In the genomic region with DNA sequence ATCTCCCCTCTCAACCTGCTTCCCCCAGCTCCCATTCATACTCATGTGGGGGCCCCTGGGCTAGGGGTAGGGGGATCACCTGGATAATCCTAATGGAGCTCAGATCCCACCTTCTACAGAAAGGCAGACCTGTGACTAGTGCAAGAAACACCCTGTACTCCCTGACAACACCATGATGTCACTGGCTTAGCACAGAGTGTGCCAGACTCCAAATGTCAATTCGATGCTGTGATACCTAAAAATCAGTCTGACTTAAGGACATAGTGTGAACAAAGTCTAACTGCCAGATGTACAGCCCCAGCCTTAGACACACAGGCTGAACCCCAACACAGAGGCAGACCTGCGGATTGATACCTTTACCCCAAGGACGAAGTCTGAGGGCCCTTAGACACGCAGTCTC, we compare ENCODE assay signal across 9 cellular contexts. TPM values are rescaled to one million over a fixed set of nuclear protein-coding genes. Genes with fewer than 3 reads are reported as not detected.
"Had no signal": no experiment of that assay in that cellular context is flagged by ENCODE, and none has a peak within 500 bp of the region (broad histone marks: within the 10 kb centered on the region; RNA-seq: fewer than 3 reads in every experiment).

No MANE protein-coding gene starts in this region.

- ATAC-seq: HCT116, K562 had no signal

- H3K4me3 ChIP-seq: GM23248, HAP-1, K562 had no signal

- H3K4me1 ChIP-seq: HAP-1 had no signal

- DNase-seq: GM23248, GOT3, H7, HFFc6, IMR-90 had no signal

- H3K9me3 ChIP-seq: HAP-1 had no signal

- H2AFZ ChIP-seq: GM23248 had no signal

- H3K36me3 ChIP-seq: HAP-1 had no signal

- H3K27ac ChIP-seq: GM23248 had no signal

RNA-seq across cellular contexts. Expression of a gene that starts 8.6 kb away (rescaled TPM):
- total RNA-seq: GM23248, H4, HFFc6, IMR-90, K562 had no signal
